In the genomic region with DNA sequence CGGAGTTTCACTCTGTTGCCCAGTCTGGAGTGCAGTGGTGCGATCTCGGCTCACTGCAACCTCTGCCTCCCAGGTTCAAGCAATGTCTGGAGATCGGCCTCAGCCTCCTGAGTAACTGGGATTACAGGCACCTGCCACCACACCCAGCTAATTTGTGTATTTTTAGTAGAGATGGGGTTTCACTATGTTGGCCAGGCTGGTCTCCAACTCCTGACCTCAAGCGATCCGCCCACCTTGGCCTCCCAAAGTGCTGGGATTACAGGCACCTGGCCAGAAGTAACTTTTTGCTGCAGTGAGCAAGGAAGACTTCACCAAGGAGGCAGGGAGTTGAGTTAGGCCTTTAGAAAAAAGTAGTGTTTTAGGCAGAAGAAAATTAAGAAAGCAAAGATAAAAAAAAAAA, we compare ENCODE assay signal across 1 cellular context.
TF ChIP-seq lines count a peak whose summit lies in the region.

No MANE protein-coding gene starts in this region.

TF ChIP-seq in GM12878, 131 proteins besides CTCF, POLR2A, EP300 and RAD21:
- TF ChIP-seq HDGF (IDR thresholded peaks at IDR 0.05) = 0 out of 2 replicates have a peak, but pooled peaks have one; percentile 53
